ENCODE assay signal across 8 cellular contexts in the genomic region with DNA sequence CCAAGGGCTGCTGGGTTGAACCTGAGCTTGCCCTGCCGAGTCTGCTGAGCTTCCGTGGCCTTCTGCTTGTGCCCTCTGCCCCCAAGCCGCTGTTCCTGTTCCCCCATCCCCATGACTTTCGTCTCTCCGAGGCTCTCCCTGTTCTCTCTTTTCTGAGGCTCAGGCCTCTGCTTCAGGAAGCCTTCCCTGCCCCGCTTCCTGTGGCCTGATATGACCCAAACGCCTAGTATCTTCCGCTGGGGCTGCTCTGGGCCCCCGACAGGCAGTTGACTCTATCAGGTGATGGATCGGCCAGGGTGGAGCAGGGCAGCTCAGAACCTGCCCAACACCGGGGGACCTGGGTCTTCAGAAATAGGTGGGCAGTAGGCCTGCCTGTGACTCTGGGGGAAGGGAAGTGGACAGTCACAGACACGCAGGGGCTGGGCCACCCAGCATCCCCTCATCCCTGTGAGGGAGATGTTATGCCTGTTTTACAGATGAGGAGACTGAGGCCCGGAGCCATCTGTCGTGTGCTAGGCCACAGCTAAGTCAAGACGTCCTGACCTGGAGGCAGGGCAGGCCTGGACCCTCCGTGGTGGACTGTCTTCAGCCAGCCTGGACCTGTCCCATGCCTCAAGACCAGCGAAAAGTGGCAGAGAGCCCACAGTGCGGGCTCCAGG. TPM values are rescaled to one million over a fixed set of nuclear protein-coding genes. Genes with fewer than 3 reads are reported as not detected.
DNase-seq lines count a peak whose midpoint lies in the region; ATAC-seq, FAIRE-seq and TF ChIP-seq lines count a peak whose summit lies in the region.

No MANE protein-coding gene starts in this region.

- 29 to 35% methylated on average over 18 of the region's 18 CpGs for WGBS in lung, 2 donors
- 22 to 54% methylated on average over 10 to 17 of the region's 18 CpGs for WGBS in upper lobe of left lung, 2 donors

- TF ChIP-seq CTCF in lung (IDR thresholded peaks at IDR 0.05; ENCODE audit: control extremely low read depth, extremely low read depth), result no peak
- no peak for TF ChIP-seq CTCF in upper lobe of left lung (IDR thresholded peaks at IDR 0.05)

- no peaks in the 10 kb centered on the region for H3K9me3 Mint-ChIP-seq in activated naive CD4-positive, alpha-beta T cell treated with anti-CD3 and anti-CD28 coated beads, Interleukin-2, amount 50 U/mL, for 24 hours

- TF ChIP-seq EP300 in upper lobe of left lung (IDR thresholded peaks at IDR 0.05), result no peak

- H3K4me3 ChIP-seq in lung (no peak overlapping the region), upper lobe of left lung (peak overlapping the region in 3 of 4 donors; percentile 75 to 92 (median 78))

- H3K27ac ChIP-seq in angular gyrus (ENCODE audit: low read depth, low read length), result peak overlapping the region; percentile 99
- H3K27ac ChIP-seq in lung (ENCODE audit: low read depth in 1 of 2, low read length in 1 of 2), result peak overlapping the region; percentile 96 to 99
- H3K27ac ChIP-seq in upper lobe of left lung, result peak overlapping the region; percentile 96 to 98 (median 96)

- H3K36me3 ChIP-seq in lung (ENCODE audit: control insufficient read depth in 2 of 2, insufficient read depth in 2 of 2, low read length in 2 of 2), result peaks cover 2 to 34% of the 10 kb centered on the region in 2 donors
- H3K36me3 ChIP-seq in upper lobe of left lung, result peaks cover 2 to 40% (median 34%) of the 10 kb centered on the region in 4 donors

- ATAC-seq in lung (ENCODE audit: insufficient read depth, low FRiP score) (no peak), upper lobe of left lung (ENCODE audit: low FRiP score in 2 of 2) (no peak)

- peak overlapping the region; percentile 97 for H3K4me3 Mint-ChIP-seq in activated naive CD4-positive, alpha-beta T cell treated with anti-CD3 and anti-CD28 coated beads, Interleukin-2, amount 50 U/mL, for 24 hours

- no peaks in the 10 kb centered on the region for H3K4me1 ChIP-seq in lung (ENCODE audit: control insufficient read depth in 2 of 2, insufficient read depth in 2 of 2, low read length in 2 of 2)
- peaks cover 29 to 38% (median 33%) of the 10 kb centered on the region in 4 donors for H3K4me1 ChIP-seq in upper lobe of left lung

- H3K4me1 Mint-ChIP-seq in activated naive CD4-positive, alpha-beta T cell treated with anti-CD3 and anti-CD28 coated beads, Interleukin-2, amount 50 U/mL, for 24 hours, result peaks cover 13% of the 10 kb centered on the region

- H3K36me3 Mint-ChIP-seq in activated naive CD4-positive, alpha-beta T cell treated with anti-CD3 and anti-CD28 coated beads, Interleukin-2, amount 50 U/mL, for 24 hours, result no peaks in the 10 kb centered on the region

- H3K27me3 ChIP-seq in lung (ENCODE audit: control insufficient read depth, insufficient read depth), result no peaks in the 10 kb centered on the region
- H3K27me3 ChIP-seq in upper lobe of left lung, result no peaks in the 10 kb centered on the region

- no peak overlapping the region for H3K27ac Mint-ChIP-seq in activated naive CD4-positive, alpha-beta T cell treated with anti-CD3 and anti-CD28 coated beads, Interleukin-2, amount 50 U/mL, for 24 hours

- H3K27me3 Mint-ChIP-seq in activated naive CD4-positive, alpha-beta T cell treated with anti-CD3 and anti-CD28 coated beads, Interleukin-2, amount 50 U/mL, for 24 hours, result no peaks in the 10 kb centered on the region

- DNase-seq in activated naive CD4-positive, alpha-beta T cell treated with Interleukin-2 at 50 U/mL for 16 hours, result no peak
- DNase-seq in lung (ENCODE audit: low spot score) (no peak), upper lobe of left lung (peak; percentile 51 to 87), GM12892 (ENCODE audit: insufficient read length) (no peak), GDM1 (lab: John Stamatoyannopoulos, UW) (no peak)
- no peak for DNase-seq in stimulated activated CD4-positive, alpha-beta T cell treated with anti-CD3 and anti-CD28 coated beads, Interleukin-2, amount 100 ng/mL, for 48 hours

- FAIRE-seq in GM12892 (lab: Jason Lieb, UNC), result no peak

- TF ChIP-seq POLR2A in upper lobe of left lung (IDR thresholded peaks at IDR 0.05) (no peak), GM12892 (IDR thresholded peaks at IDR 0.05; ENCODE audit: low read depth, low read length) (no peak)

- H3K9me3 ChIP-seq in lung (ENCODE audit: control insufficient read depth in 2 of 2, insufficient read depth in 1 of 2, low read length in 1 of 2), result no peaks in the 10 kb centered on the region
- no peaks in the 10 kb centered on the region for H3K9me3 ChIP-seq in upper lobe of left lung

RNA-seq across cellular contexts. Expression of a gene that starts 16.3 kb away (rescaled TPM):
- total RNA-seq in lung (10 to 100 TPM; 69.5 to 74.1 TPM), upper lobe of left lung (100 to 1,000 TPM in 2 of 6 donors, 10 to 100 TPM in 4; 59.7 to 150 (median 80.1) TPM)
- 100 to 1,000 TPM in 1 of 2 donors, 10 to 100 TPM in 1; 77.0 to 127 TPM for polyA plus RNA-seq in lung
- 12.0 TPM for polyA plus RNA-seq in GM12892 (2012; ENCODE audit: missing spikeins)

RNA-seq across cellular contexts. Expression of a gene that starts 16.8 kb away (rescaled TPM):
- total RNA-seq in lung, result 10 to 100 TPM; 18.2 to 32.0 TPM
- 10 to 100 TPM; 15.0 to 17.1 TPM for polyA plus RNA-seq in lung
- 10 to 100 TPM; 19.5 to 55.5 (median 30.3) TPM for total RNA-seq in upper lobe of left lung
- polyA plus RNA-seq in GM12892 (2012; ENCODE audit: missing spikeins), result 5.9 TPM

RNA-seq across cellular contexts. Expression of a gene that starts 17.5 kb away (rescaled TPM):
- total RNA-seq in lung, result 10 to 100 TPM; 14.5 to 59.1 TPM
- 10 to 100 TPM; 22.8 to 32.2 TPM for polyA plus RNA-seq in lung
- 10 to 100 TPM in 5 of 6 donors, 1 to 10 TPM in 1; 7.3 to 48.1 (median 27.0) TPM for total RNA-seq in upper lobe of left lung
- 9.2 TPM for polyA plus RNA-seq in GM12892 (2012; ENCODE audit: missing spikeins)

RNA-seq across cellular contexts. Expression of a gene that starts 21.4 kb away (rescaled TPM):
- 100 to 1,000 TPM in 1 of 2 donors, 10 to 100 TPM in 1; 28.2 to 185 TPM for total RNA-seq in lung
- 100 to 1,000 TPM; 119 to 241 TPM for polyA plus RNA-seq in lung
- total RNA-seq in upper lobe of left lung, result 100 to 1,000 TPM in 1 of 6 donors, 10 to 100 TPM in 5; 51.4 to 118 (median 60.3) TPM
- 121 TPM for polyA plus RNA-seq in GM12892 (2012; ENCODE audit: missing spikeins)

RNA-seq across cellular contexts. Expression of a gene that starts 22.9 kb away (rescaled TPM):
- not detected for total RNA-seq in lung
- polyA plus RNA-seq in lung, result under 1 TPM in 1 of 2 donors, not detected in 1; 0.09 TPM
- total RNA-seq in upper lobe of left lung, result under 1 TPM in 3 of 6 donors, not detected in 3; 0.17 to 0.55 (median 0.26) TPM
- polyA plus RNA-seq in GM12892 (2012; ENCODE audit: missing spikeins), result not detected

Comparison
In these comparisons a context has a peak if more than half of its experiments do, and no peak if none do; other contexts are left out.
1. DNase-seq: peak in upper lobe of left lung (2 of 2); none in activated naive CD4-positive, alpha-beta T cell treated with Interleukin-2 at 50 U/mL for 16 hours (single experiment), lung (single experiment), GM12892 (single experiment), stimulated activated CD4-positive, alpha-beta T cell treated with anti-CD3 and anti-CD28 coated beads, Interleukin-2, amount 100 ng/mL, for 48 hours (0 of 2) and GDM1 (single experiment).
2. Peak in every context shown above with its lines, with median percentiles within 50 percentile points of each other: H3K27ac ChIP-seq.